ENCODE assay signal across 8 cellular contexts in the genomic region with DNA sequence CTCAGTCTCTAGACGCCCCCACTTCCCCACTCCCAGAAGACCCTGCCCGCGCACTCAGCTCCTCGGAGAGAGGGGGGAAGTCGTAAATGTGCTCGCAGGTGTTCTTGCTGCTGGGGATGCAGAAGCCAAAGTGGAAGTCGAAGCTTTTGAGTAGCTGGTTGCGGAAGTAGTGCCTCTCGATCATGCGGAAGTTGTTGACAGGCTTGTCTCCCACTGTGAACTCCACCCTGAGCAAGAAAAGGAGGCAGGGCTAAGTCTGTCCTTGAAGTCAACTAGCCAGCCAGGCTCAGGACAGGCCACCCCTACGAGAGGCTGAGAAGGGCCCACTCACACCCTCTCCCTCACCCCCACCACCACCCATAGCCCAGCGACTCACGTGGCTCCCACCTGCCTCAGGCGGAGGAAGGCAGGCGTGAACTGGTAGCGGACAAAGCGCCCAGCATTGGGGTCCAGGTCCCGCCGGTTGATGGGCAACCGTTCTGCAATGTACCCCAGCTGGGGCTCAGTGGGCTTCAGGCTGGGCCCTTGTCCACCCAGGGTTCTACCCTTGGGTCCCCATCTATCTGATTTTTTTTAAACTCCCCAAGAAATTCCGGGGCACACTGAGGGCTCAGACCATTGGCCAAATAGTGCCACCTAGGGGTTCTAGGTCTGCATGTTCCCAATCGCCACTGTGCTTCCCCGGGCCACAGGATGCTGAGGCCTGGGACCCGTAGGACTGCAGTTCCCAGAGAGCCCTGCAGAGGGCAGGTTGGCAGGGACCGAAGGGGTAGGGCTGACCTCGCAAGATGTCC. TPM values are rescaled to one million over a fixed set of nuclear protein-coding genes. Genes with fewer than 3 reads are reported as not detected.
A peak's percentile ranks its signal among the peaks of the same experiment; 100 is the strongest.
DNase-seq lines count a peak whose midpoint lies in the region; ATAC-seq, FAIRE-seq and TF ChIP-seq lines count a peak whose summit lies in the region.

No MANE protein-coding gene starts in this region.

- peak; percentile 80 to 93 (median 91) for TF ChIP-seq CTCF in body of pancreas (IDR thresholded peaks at IDR 0.05)

- FAIRE-seq in TTC549 (lab: Jason Lieb, UNC) = peak; percentile 42

- no peak for TF ChIP-seq POLR2A in body of pancreas (IDR thresholded peaks at IDR 0.05)

- peaks cover 18% of the 10 kb centered on the region for H3K4me1 ChIP-seq in body of pancreas
- H3K4me1 ChIP-seq in iPS DF 6.9 (ENCODE audit: control insufficient read depth, insufficient read depth, low read length) = peaks cover 3% of the 10 kb centered on the region

- intact Hi-C loops in body of pancreas (cut with DNase I) = no loop called here

- H3K36me3 ChIP-seq in body of pancreas (replicated peaks in 1 of 2; ENCODE audit: insufficient read depth in 1 of 2, low read depth in 2 of 2) = no peaks in the 10 kb centered on the region
- H3K36me3 ChIP-seq in iPS DF 6.9 (ENCODE audit: control insufficient read depth, insufficient read depth, low read length) = peaks cover 5% of the 10 kb centered on the region

- H3K27me3 ChIP-seq in body of pancreas (no peaks in the 10 kb centered on the region), iPS DF 6.9 (ENCODE audit: control insufficient read depth, insufficient read depth, low read length) (no peaks in the 10 kb centered on the region)

- H3K9me3 ChIP-seq in body of pancreas (no peaks in the 10 kb centered on the region), iPS DF 6.9 (ENCODE audit: control insufficient read depth, insufficient read depth, low read length) (no peaks in the 10 kb centered on the region)

- peak; percentile 71 for DNase-seq in Ammon's horn (ENCODE audit: low spot score)
- peak; percentile 61 for DNase-seq in M059J (ENCODE audit: low read depth)
- peak; percentile 76 to 83 (median 81) for DNase-seq in body of pancreas
- peak; percentile 77 for DNase-seq in iPS DF 6.9 (ENCODE audit: low read depth, low spot score)
- DNase-seq in stimulated activated CD4-positive, alpha-beta T cell treated with anti-CD3 and anti-CD28 coated beads, Interleukin-12 subunit alpha, Interleukin-12 subunit beta, amount 100 ng/mL, for 24 hours (ENCODE audit: low read depth in 2 of 2) = peak; percentile 32 to 73

- WGBS in body of pancreas, 2 donors = 69 to 81% methylated on average over 18 to 26 of the region's 26 CpGs
- no CpG with 5 or more reads among the region's 26 CpGs for WGBS in iPS DF 6.9 (ENCODE audit: insufficient coverage, insufficient read length)

- ATAC-seq in GM18511 (IDR thresholded peaks at IDR 0.05; ENCODE audit: unreplicated experiment) (peak; percentile 42), body of pancreas (peak; percentile 68), GM19035 (IDR thresholded peaks at IDR 0.05; ENCODE audit: unreplicated experiment) (no peak)

- H3K27ac ChIP-seq in body of pancreas = peak overlapping the region in 1 of 4 donors; percentile 16
- no peak overlapping the region for H3K27ac ChIP-seq in iPS DF 6.9 (ENCODE audit: low read length)

- H3K4me3 ChIP-seq in body of pancreas (no peak overlapping the region), iPS DF 6.9 (ENCODE audit: low read length) (no peak overlapping the region)

RNA-seq across cellular contexts. Expression of a gene that starts 4.6 kb away (rescaled TPM):
- 29.8 and 36.9 TPM in 2 replicates for total RNA-seq in M059J (2014; rRNA removed; shearing (Covaris generic))
- 10 to 100 TPM; 25.7 to 29.3 TPM for total RNA-seq in body of pancreas

RNA-seq across cellular contexts. Expression of a gene that starts 23.5 kb away (rescaled TPM):
- total RNA-seq in M059J (2014; rRNA removed; shearing (Covaris generic)) = 112 and 119 TPM in 2 replicates
- 10 to 100 TPM; 11.7 to 12.2 TPM for total RNA-seq in body of pancreas

RNA-seq across cellular contexts. Expression of a gene that starts 28.9 kb away (rescaled TPM):
- 0.32 TPM in 1 of 2 replicates, not detected in the other for total RNA-seq in M059J (2014; rRNA removed; shearing (Covaris generic))
- total RNA-seq in body of pancreas = 10 to 100 TPM in 1 of 2 donors, 1 to 10 TPM in 1; 2.9 to 25.1 TPM

RNA-seq across cellular contexts. Expression of a gene that starts 41.7 kb away (rescaled TPM):
- total RNA-seq in M059J (2014; rRNA removed; shearing (Covaris generic)) = not detected in 2 replicates
- total RNA-seq in body of pancreas = under 1 TPM in 1 of 2 donors, not detected in 1; 0.52 TPM

RNA-seq across cellular contexts. Expression of a gene that starts 51.0 kb away (rescaled TPM):
- total RNA-seq in M059J (2014; rRNA removed; shearing (Covaris generic)) = 52.9 and 104 TPM in 2 replicates
- 1 to 10 TPM in 1 of 2 donors, not detected in 1; 3.1 TPM for total RNA-seq in body of pancreas
